ENCODE assay signal across 8 cellular contexts in genomic region chr3:108223928-108224327, GRCh38. TPM values are rescaled to one million over a fixed set of nuclear protein-coding genes. Genes with fewer than 3 reads are reported as not detected.
A peak's percentile ranks its signal among the peaks of the same experiment; 100 is the strongest.
DNase-seq lines count a peak whose midpoint lies in the region; ATAC-seq and TF ChIP-seq lines count a peak whose summit lies in the region.

No MANE protein-coding gene starts in this region.

- H2AFZ ChIP-seq in DND-41 (ENCODE audit: low read depth, low read length) (peak overlapping the region; percentile 80), neuronal stem cell (ENCODE audit: low read length) (peak overlapping the region; percentile 96)

- no peak overlapping the region for H2BK15ac ChIP-seq in neuronal stem cell (ENCODE audit: low read length)

- H4K91ac ChIP-seq in neuronal stem cell (ENCODE audit: low read depth, low read length, poor library complexity): no peak overlapping the region

- no peaks in the 10 kb centered on the region for H4K20me1 ChIP-seq in DND-41 (ENCODE audit: insufficient read depth, low read length)

- no peak overlapping the region for H2BK12ac ChIP-seq in neuronal stem cell (ENCODE audit: low read length)

- no peak overlapping the region for H2AK5ac ChIP-seq in neuronal stem cell (ENCODE audit: low read depth, low read length)

- no peak for TF ChIP-seq CTCF in DND-41 (IDR thresholded peaks at IDR 0.05; ENCODE audit: borderline replicate concordance, extremely low read depth, low read length, poor library complexity, severe bottlenecking)

- DNase-seq in DND-41 (no peak), NOMO-1 treated with DMSO at 0.1 percent for 48 hours (lab: John Stamatoyannopoulos, UW; ENCODE audit: unreplicated experiment) (peak; percentile 80), neuronal stem cell (ENCODE audit: low spot score) (no peak), NCI-H2029 treated with DMSO at 0.1 percent for 48 hours (lab: John Stamatoyannopoulos, UW) (no peak), DMS79 treated with DMSO at 0.1 percent for 48 hours (lab: John Stamatoyannopoulos, UW) (no peak)
- DNase-seq in central memory CD4-positive, alpha-beta T cell: peak; percentile 25

- H3K27me3 ChIP-seq in DND-41 (ENCODE audit: insufficient read depth, low read length, poor library complexity) (no peaks in the 10 kb centered on the region), neuronal stem cell (ENCODE audit: control insufficient read depth in 3 of 3, insufficient read depth in 3 of 3, low read depth in 1 of 3, low read length in 3 of 3) (no peaks in the 10 kb centered on the region)

- no peak overlapping the region for H3K4ac ChIP-seq in neuronal stem cell (ENCODE audit: low read length)

- H3K4me3 ChIP-seq in DND-41 (ENCODE audit: low read depth in 1 of 2, low read length in 2 of 2) (no peak overlapping the region), neuronal stem cell (ENCODE audit: low read length in 2 of 2) (no peak overlapping the region)

- peak overlapping the region; percentile 98; the same call in 1 of the 2 replicates for H3K4me2 ChIP-seq in DND-41 (ENCODE audit: insufficient read depth, low read length)
- H3K4me2 ChIP-seq in neuronal stem cell (ENCODE audit: insufficient read depth, low read length, poor library complexity, severe bottlenecking): no peak overlapping the region

- H3K18ac ChIP-seq in neuronal stem cell (ENCODE audit: low read length): no peak overlapping the region

- no CpG with 5 or more reads among the region's 4 CpGs for WGBS in neuronal stem cell (ENCODE audit: extremely low coverage in 2 of 2, insufficient read length in 2 of 2, insufficient replicate concordance in 1 of 2), 2 donors

- no peak overlapping the region for H3K14ac ChIP-seq in neuronal stem cell (ENCODE audit: low read length)

- ATAC-seq in DND-41 (ENCODE audit: insufficient read depth, low read depth) (no peak), HG03469 (IDR thresholded peaks at IDR 0.05; ENCODE audit: unreplicated experiment) (no peak), GM19324 (IDR thresholded peaks at IDR 0.05; ENCODE audit: low FRiP score, unreplicated experiment) (no peak)

- H3K36me3 ChIP-seq in DND-41 (ENCODE audit: insufficient read depth, low read length): no peaks in the 10 kb centered on the region
- no peaks in the 10 kb centered on the region for H3K36me3 ChIP-seq in neuronal stem cell (replicated peaks in 1 of 2; ENCODE audit: control insufficient read depth in 2 of 2, insufficient read depth in 2 of 2, low read length in 2 of 2)

- no peak overlapping the region for H4K8ac ChIP-seq in neuronal stem cell (ENCODE audit: low read depth, low read length)

- H3K9me3 ChIP-seq in DND-41 (ENCODE audit: insufficient read depth, low read length, severe bottlenecking) (no peaks in the 10 kb centered on the region), neuronal stem cell (replicated peaks in 1 of 2; ENCODE audit: control insufficient read depth in 2 of 2, insufficient read depth in 1 of 2, low read depth in 1 of 2, low read length in 2 of 2) (no peaks in the 10 kb centered on the region)

- H3K9ac ChIP-seq in DND-41 (ENCODE audit: low read depth, low read length): no peak overlapping the region
- H3K9ac ChIP-seq in neuronal stem cell (ENCODE audit: low read depth, low read length, poor library complexity): no peak overlapping the region

- H2BK5ac ChIP-seq in neuronal stem cell (ENCODE audit: low read length): no peak overlapping the region

- H3K27ac ChIP-seq in DND-41 (ENCODE audit: low read length): no peak overlapping the region
- H3K27ac ChIP-seq in neuronal stem cell (replicated peaks; ENCODE audit: low read length): peak overlapping the region; percentile 11

- peaks cover 38% of the 10 kb centered on the region for H3K4me1 ChIP-seq in DND-41 (ENCODE audit: insufficient read depth, low read length)
- H3K4me1 ChIP-seq in neuronal stem cell (ENCODE audit: control insufficient read depth in 2 of 2, insufficient read depth in 1 of 2, low read depth in 1 of 2, low read length in 2 of 2): peaks cover 9 to 13% of the 10 kb centered on the region in 2 donors

- peaks cover 2% of the 10 kb centered on the region for H3K79me1 ChIP-seq in neuronal stem cell (ENCODE audit: low read depth, low read length)

- no peak overlapping the region for H2BK120ac ChIP-seq in neuronal stem cell (ENCODE audit: low read depth, low read length)

- H3K23ac ChIP-seq in neuronal stem cell (ENCODE audit: low read depth, low read length, poor library complexity): no peak overlapping the region

- H3K79me2 ChIP-seq in DND-41 (ENCODE audit: insufficient read depth, low read length): no peaks in the 10 kb centered on the region

RNA-seq across cellular contexts. Expression of gene IFT57, which starts 1.7 kb away (rescaled TPM):
- 49.5 TPM for polyA plus RNA-seq in neuronal stem cell (2013, experiment 1 of 2)
- 52.3 TPM for polyA plus RNA-seq in neuronal stem cell (2013, experiment 2 of 2)

Comparison
In these comparisons a context has a peak if more than half of its experiments do, and no peak if none do; other contexts are left out.
1. DNase-seq: peak in NOMO-1 treated with DMSO at 0.1 percent for 48 hours (single experiment) and central memory CD4-positive, alpha-beta T cell (single experiment); none in DND-41 (single experiment), neuronal stem cell (single experiment), NCI-H2029 treated with DMSO at 0.1 percent for 48 hours (single experiment) and DMS79 treated with DMSO at 0.1 percent for 48 hours (single experiment).